Comparison of ENCODE assay signal across 8 cellular contexts in the genomic region with DNA sequence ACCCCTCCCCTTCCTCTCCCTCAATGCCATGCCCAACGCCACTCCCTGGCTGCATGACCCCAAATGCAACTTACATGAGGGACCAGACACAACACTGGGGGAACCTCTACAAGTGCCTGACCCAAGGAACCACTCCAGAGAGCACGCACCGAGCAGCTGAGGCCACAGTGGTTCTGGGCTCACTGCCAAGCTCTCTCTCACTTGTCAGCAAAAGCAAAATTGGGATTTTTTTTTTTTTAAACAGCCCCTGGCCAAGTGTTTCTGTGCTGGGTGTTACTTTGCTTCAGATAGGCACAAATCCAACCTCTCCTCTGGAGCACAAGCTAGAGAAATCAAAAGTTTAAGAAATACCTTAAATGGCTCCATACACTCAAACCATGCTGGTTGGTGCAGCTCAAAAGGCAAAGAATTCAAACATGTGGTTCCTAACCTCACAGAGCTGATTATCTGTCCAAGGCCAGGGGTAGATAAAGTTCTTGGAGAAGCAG.
DNase-seq lines count a peak whose midpoint lies in the region; ATAC-seq and TF ChIP-seq lines count a peak whose summit lies in the region.

No MANE protein-coding gene starts in this region.

- H3K9me3 ChIP-seq in left lung (no peaks in the 10 kb centered on the region), prostate gland (no peaks in the 10 kb centered on the region)

- no peak for TF ChIP-seq CTCF in left lung (IDR thresholded peaks at IDR 0.05)
- TF ChIP-seq CTCF in prostate gland (IDR thresholded peaks at IDR 0.05) = no peak
- TF ChIP-seq CTCF in GM13977 (IDR thresholded peaks at IDR 0.05; ENCODE audit: extremely low read depth, insufficient read depth, missing control alignments) = no peak

- no peak for TF ChIP-seq POLR2A in prostate gland (IDR thresholded peaks at IDR 0.05)

- H3K4me3 ChIP-seq in left lung (no peak overlapping the region), prostate gland (no peak overlapping the region)

- H3K4me1 ChIP-seq in left lung (peaks cover 11 to 14% of the 10 kb centered on the region in 2 donors), prostate gland (replicated peaks) (no peaks in the 10 kb centered on the region)

- no peaks in the 10 kb centered on the region for H3K36me3 ChIP-seq in left lung
- no peaks in the 10 kb centered on the region for H3K36me3 ChIP-seq in prostate gland

- intact Hi-C loops in left lung (cut with DNase I) (no loop called here), prostate gland (cut with DNase I) (no loop called here)

- no peak overlapping the region for H3K27ac ChIP-seq in left lung
- H3K27ac ChIP-seq in prostate gland = no peak overlapping the region

- H3K27me3 ChIP-seq in left lung = peaks cover 0 to 11% of the 10 kb centered on the region in 2 donors
- H3K27me3 ChIP-seq in prostate gland (replicated peaks; ENCODE audit: insufficient read depth) = no peaks in the 10 kb centered on the region

- in situ Hi-C loops in GM13977 (cut with MboI; ENCODE audit: low pct_unique_long_range_greater_than_20kb, low sequenced_read_pairs, unreplicated experiment) = no loop called here

- DNase-seq in Ammon's horn (ENCODE audit: low spot score) (peak; percentile 81), MV-4-11 (lab: John Stamatoyannopoulos, UW) (peak; percentile 80), amygdala (lab: John Stamatoyannopoulos, UW) (peak in 46 of 56 donors; percentile 2 to 76 (median 28)), left lung (peak; percentile 65 to 73), prostate gland (ENCODE audit: low spot score) (no peak), AML-193 (lab: John Stamatoyannopoulos, UW) (no peak), GM13977 (ENCODE audit: low spot score) (no peak)

- ATAC-seq in left lung = peak; percentile 74
- no peak for ATAC-seq in HG02870 (IDR thresholded peaks at IDR 0.05; ENCODE audit: unreplicated experiment)

- WGBS in prostate gland = 18% methylated on average over 3 of the region's 3 CpGs

Comparison
In these comparisons a context has a peak if more than half of its experiments do, and no peak if none do; other contexts are left out.
1. DNase-seq: peak in Ammon's horn (single experiment), MV-4-11 (single experiment), amygdala (46 of 56) and left lung (2 of 2); none in prostate gland (single experiment), AML-193 (0 of 2) and GM13977 (single experiment).